ENCODE assay signal across 21 cellular contexts in genomic region chr10:11600280-11600679, GRCh38. TPM values are rescaled to one million over a fixed set of nuclear protein-coding genes. Genes with fewer than 3 reads are reported as not detected.
DNase-seq lines count a peak whose midpoint lies in the region; ATAC-seq, FAIRE-seq and TF ChIP-seq lines count a peak whose summit lies in the region.
"Had no signal": no experiment of that assay in that cellular context is flagged by ENCODE, and none has a peak within 500 bp of the region (broad histone marks: within the 10 kb centered on the region; RNA-seq: fewer than 3 reads in every experiment).

No MANE protein-coding gene starts in this region.

- no peak overlapping the region for H3K4ac ChIP-seq in mesendoderm (ENCODE audit: low read depth, low read length)

- no peak overlapping the region for H3K18ac ChIP-seq in mesendoderm (ENCODE audit: low read length)

- no peaks in the 10 kb centered on the region for H3K9me2 ChIP-seq in SU-DHL-6 (replicated peaks; ENCODE audit: insufficient read depth, low read length)

- H3K9me3 ChIP-seq in A549 (no peaks in the 10 kb centered on the region), SU-DHL-6 (ENCODE audit: insufficient read depth, low read length) (no peaks in the 10 kb centered on the region), pancreas (no peaks in the 10 kb centered on the region), transverse colon (no peaks in the 10 kb centered on the region)
- H3K9me3 ChIP-seq: BE2C had no signal

- no peak overlapping the region for H3K4me2 ChIP-seq in A549
- H3K4me2 ChIP-seq in SU-DHL-6 (ENCODE audit: low read depth, low read length, poor library complexity, severe bottlenecking) = peak overlapping the region; percentile 39
- H3K4me2 ChIP-seq in mesendoderm (ENCODE audit: low read length) = no peak overlapping the region
- H3K4me2 ChIP-seq: PC-9 had no signal

- H3K27ac ChIP-seq in A549 (no peak overlapping the region), SU-DHL-6 (ENCODE audit: low read depth, low read length) (peak overlapping the region; percentile 0; the same call in 1 of the 2 replicates), mesendoderm (ENCODE audit: low read depth, low read length) (no peak overlapping the region), pancreas (no peak overlapping the region), transverse colon (no peak overlapping the region)
- H3K27ac ChIP-seq: PC-9 had no signal

- H3K79me2 ChIP-seq in SU-DHL-6 (ENCODE audit: insufficient read depth, low read length) (peaks cover 100% of the 10 kb centered on the region), mesendoderm (ENCODE audit: control insufficient read depth, insufficient read depth, low read length) (peaks cover 27% of the 10 kb centered on the region)

- TF ChIP-seq POLR2A in A549 (IDR thresholded peaks at IDR 0.05; ENCODE audit: low read length) (no peak), GM12891 (IDR thresholded peaks at IDR 0.05; ENCODE audit: low read depth, low read length) (no peak), transverse colon (IDR thresholded peaks at IDR 0.05) (no peak)

- no peak overlapping the region for H3K23ac ChIP-seq in mesendoderm (ENCODE audit: low read length)

- no peak for TF ChIP-seq RAD21 in A549 (conservative IDR thresholded peaks at IDR 0.05 in 1 of 2, IDR thresholded peaks at IDR 0.05 in 1 of 2)

- 92% methylated on average over 3 of the region's 3 CpGs for WGBS in A549 (ENCODE audit: missing lambda C conversion rate)
- WGBS in mesendoderm (ENCODE audit: extremely low coverage, insufficient coverage, low lambda C conversion rate) = no CpG with 5 or more reads among the region's 3 CpGs
- WGBS in pancreas, 2 donors = 95% methylated on average over 3 of the region's 3 CpGs
- WGBS in transverse colon (ENCODE audit: low coverage in 1 of 2), 2 donors = 94 to 100% methylated on average over 2 to 3 of the region's 3 CpGs

- no peak overlapping the region for H2BK120ac ChIP-seq in mesendoderm (ENCODE audit: low read depth, low read length)

- H2AK5ac ChIP-seq in mesendoderm (ENCODE audit: low read length) = no peak overlapping the region

- TF ChIP-seq CTCF in A549 (IDR thresholded peaks at IDR 0.05) (no peak), SU-DHL-6 (IDR thresholded peaks at IDR 0.05; ENCODE audit: insufficient read depth, low read length, poor library complexity, severe bottlenecking) (no peak), pancreas (IDR thresholded peaks at IDR 0.05) (no peak), transverse colon (IDR thresholded peaks at IDR 0.05) (no peak)

- ATAC-seq in A549 (no peak), pancreas (no peak)
- ATAC-seq: CD8-positive, alpha-beta T cell had no signal

- peak overlapping the region; percentile 65 for H4K8ac ChIP-seq in mesendoderm (ENCODE audit: low read depth, low read length)

- peaks cover 46% of the 10 kb centered on the region for H4K20me1 ChIP-seq in SU-DHL-6 (ENCODE audit: low read depth, low read length)

- H3K27me3 ChIP-seq in SU-DHL-6 (ENCODE audit: low read length) (no peaks in the 10 kb centered on the region), mesendoderm (ENCODE audit: insufficient read depth, low read length, poor library complexity) (no peaks in the 10 kb centered on the region), pancreas (no peaks in the 10 kb centered on the region), transverse colon (no peaks in the 10 kb centered on the region)
- H3K27me3 ChIP-seq: BE2C had no signal

- TF ChIP-seq EP300 in A549 (IDR thresholded peaks at IDR 0.05) (no peak), transverse colon (IDR thresholded peaks at IDR 0.05; ENCODE audit: low read depth) (no peak)

- no peak overlapping the region for H3K56ac ChIP-seq in mesendoderm (ENCODE audit: low read length)

- H2AFZ ChIP-seq in SU-DHL-6 (ENCODE audit: low read depth, low read length, severe bottlenecking) = no peak overlapping the region
- H2AFZ ChIP-seq: PC-9 had no signal

- no peak for FAIRE-seq in A549 (lab: Jason Lieb, UNC)
- peak; percentile 91 for FAIRE-seq in GM12891 (lab: Jason Lieb, UNC)
- no peak for FAIRE-seq in pancreas (lab: Jason Lieb, UNC)

- no peak overlapping the region for H2BK5ac ChIP-seq in mesendoderm (ENCODE audit: low read length)

- H3K4me3 ChIP-seq in A549 = no peak overlapping the region
- H3K4me3 ChIP-seq in SU-DHL-6 (ENCODE audit: insufficient read depth, low read length, poor library complexity, severe bottlenecking) = no peak overlapping the region
- H3K4me3 ChIP-seq in mesendoderm (ENCODE audit: low read length) = no peak overlapping the region
- H3K4me3 ChIP-seq in pancreas = no peak overlapping the region
- H3K4me3 ChIP-seq in transverse colon = no peak overlapping the region
- H3K4me3 ChIP-seq: PC-9 had no signal

- H4K5ac ChIP-seq in mesendoderm (ENCODE audit: low read length) = no peak overlapping the region

- CTCF ChIA-PET in A549 (lab: Yijun Ruan, JAX) = interaction anchor here (0.7 kb wide), 1 partner anchor 158 kb away, joined by 4 read pairs; no protein-coding TSS in a partner anchor

- POLR2A ChIA-PET in A549 (lab: Yijun Ruan, JAX) = no interaction called here

- peaks cover 28% of the 10 kb centered on the region; the same call in 1 of the 2 replicates for H3K36me3 ChIP-seq in SU-DHL-6 (ENCODE audit: low read length)
- H3K36me3 ChIP-seq in mesendoderm (ENCODE audit: control insufficient read depth, insufficient read depth, low read length) = no peaks in the 10 kb centered on the region
- no peaks in the 10 kb centered on the region for H3K36me3 ChIP-seq in pancreas
- H3K36me3 ChIP-seq in transverse colon = no peaks in the 10 kb centered on the region
- H3K36me3 ChIP-seq: BE2C had no signal

- intact Hi-C loops in pancreas (cut with DNase I) (no loop called here), transverse colon (cut with DNase I; ENCODE audit: low total_unique reads) (no loop called here)

- DNase-seq in A549 (ENCODE audit: low read depth in 1 of 2, low spot score in 1 of 2) = no peak
- no peak for DNase-seq in GM12891 (ENCODE audit: insufficient read length, low spot score)
- no peak for DNase-seq in mesendoderm
- DNase-seq in GDM1 (lab: John Stamatoyannopoulos, UW) = no peak
- no peak for DNase-seq in pancreas
- DNase-seq in NCI-H187 (lab: John Stamatoyannopoulos, UW) = no peak
- DNase-seq in transverse colon = no peak
- DNase-seq: 8988T; BE2C; Calu3; CD8-positive, alpha-beta T cell; EL; H7; NCI-H1105 treated with DMSO at 0.1 percent for 48 hours; NCI-H1694 treated with DMSO at 0.1 percent for 48 hours; NCI-H2107; NCI-H2227 treated with DMSO at 0.1 percent for 48 hours; NCI-H510A treated with DMSO at 0.1 percent for 48 hours; NCI-H82; PC-9 had no signal

- in situ Hi-C loops in transverse colon (cut with MboI; ENCODE audit: low pct_ligation_motif_present in 1 of 4, low pct_unique_long_range_greater_than_20kb in 1 of 4, low sequenced_read_pairs in 3 of 4) = no loop called here

- no peak overlapping the region for H2BK15ac ChIP-seq in mesendoderm (replicated peaks; ENCODE audit: low read depth)

- peaks cover 11% of the 10 kb centered on the region for H3K79me1 ChIP-seq in mesendoderm (ENCODE audit: low read length)

- H3K9ac ChIP-seq in SU-DHL-6 (ENCODE audit: low read length) = no peak overlapping the region
- H3K9ac ChIP-seq in mesendoderm (ENCODE audit: low read length) = no peak overlapping the region

- peaks cover 30% of the 10 kb centered on the region for H3F3A ChIP-seq in SU-DHL-6 (ENCODE audit: insufficient read depth)

- H3K4me1 ChIP-seq in A549 = peaks cover 29% of the 10 kb centered on the region
- H3K4me1 ChIP-seq in mesendoderm (ENCODE audit: control insufficient read depth, low read depth, low read length) = peaks cover 10% of the 10 kb centered on the region
- H3K4me1 ChIP-seq in pancreas = peaks cover 0 to 12% (median 11%) of the 10 kb centered on the region in 3 donors
- H3K4me1 ChIP-seq in transverse colon = peaks cover 0 to 23% (median 9%) of the 10 kb centered on the region in 4 donors

TF ChIP-seq in A549, 52 proteins besides CTCF, POLR2A, EP300 and RAD21:
- TF ChIP-seq HOXB13 (CRISPR knock-in tag; IDR thresholded peaks at IDR 0.05; ENCODE audit: low read depth) = no peak
- no peak for TF ChIP-seq BHLHE40 (IDR thresholded peaks at IDR 0.05; ENCODE audit: low read depth, low read length)
- TF ChIP-seq TFCP2L1 (CRISPR knock-in tag; IDR thresholded peaks at IDR 0.05) = no peak
- peak; percentile 27 for TF ChIP-seq MAFK (IDR thresholded peaks at IDR 0.05; ENCODE audit: partially characterized antibody)
- no peak for TF ChIP-seq CHD2 (IDR thresholded peaks at IDR 0.05; ENCODE audit: low read length, partially characterized antibody)
- TF ChIP-seq KDM5A (IDR thresholded peaks at IDR 0.05) = no peak
- no peak for TF ChIP-seq HDAC2 (IDR thresholded peaks at IDR 0.05)
- TF ChIP-seq NPAS2 (CRISPR knock-in tag; IDR thresholded peaks at IDR 0.05; ENCODE audit: borderline replicate concordance) = no peak
- TF ChIP-seq CHD4 (IDR thresholded peaks at IDR 0.05; ENCODE audit: borderline replicate concordance) = no peak
TF ChIP-seq in A549: peak in this region for 1.

TF ChIP-seq in GM12891, 5 proteins besides CTCF, POLR2A, EP300 and RAD21:
- no peak for TF ChIP-seq TAF1 (IDR thresholded peaks at IDR 0.05; ENCODE audit: low read depth, low read length)
- TF ChIP-seq PAX5 (IDR thresholded peaks at IDR 0.05; ENCODE audit: insufficient read depth, low read length, severe bottlenecking) = no peak
- no peak for TF ChIP-seq SPI1 (IDR thresholded peaks at IDR 0.05; ENCODE audit: low read depth, low read length)
- no peak for TF ChIP-seq POU2F2 (IDR thresholded peaks at IDR 0.05; ENCODE audit: low read depth, low read length)
- no peak for TF ChIP-seq POLR2AphosphoS5 (IDR thresholded peaks at IDR 0.05; ENCODE audit: low read depth, low read length)

RNA-seq across cellular contexts. Expression of gene USP6NL, which starts 11.2 kb away (rescaled TPM):
- 16.8 and 18.2 TPM in 2 replicates for polyA plus RNA-seq in A549 (2011; rRNA removed)
- 7.1 and 8.7 TPM in 2 replicates for polyA plus RNA-seq in A549 (2012; cell fraction: cytosol; rRNA removed)
- 5.2 and 6.9 TPM in 2 replicates for polyA plus RNA-seq in A549 (2012; cell fraction: nucleus; rRNA removed)
- 10.4 to 11.7 TPM (median 10.6 TPM) in 3 replicates for polyA plus RNA-seq in A549 (2017; fragmentation: RNase III; extraction: RNeasy Plus Mini Kit Qiagen cat#74134 plus additional on column Dnase treatment)
- polyA minus RNA-seq in A549 (2011; rRNA and poly(A)+ RNA removed) = 14.3 and 14.4 TPM in 2 replicates
- polyA plus RNA-seq in GM12891 (2012; ENCODE audit: low read depth, missing spikeins) = 15.1 TPM
- 19.8 TPM for polyA plus RNA-seq in mesendoderm (2013, experiment 1 of 2)
- polyA plus RNA-seq in mesendoderm (2013, experiment 2 of 2) = 19.1 TPM
- 10 to 100 TPM in 1 of 6 donors, 1 to 10 TPM in 5; 4.2 to 10.4 (median 6.0) TPM for total RNA-seq in pancreas
- 1 to 10 TPM; 2.2 to 3.8 TPM for polyA plus RNA-seq in pancreas
- 10 to 100 TPM; 17.3 to 45.8 (median 26.6) TPM for total RNA-seq in transverse colon
